ENCODE assay signal across 12 cellular contexts in genomic region chr12:50933459-50934124, GRCh38. TPM values are rescaled to one million over a fixed set of nuclear protein-coding genes. Genes with fewer than 3 reads are reported as not detected.
A peak's percentile ranks its signal among the peaks of the same experiment; 100 is the strongest.
DNase-seq lines count a peak whose midpoint lies in the region; ATAC-seq and TF ChIP-seq lines count a peak whose summit lies in the region.
"Had no signal": no experiment of that assay in that cellular context is flagged by ENCODE, and none has a peak within 500 bp of the region (broad histone marks: within the 10 kb centered on the region; RNA-seq: fewer than 3 reads in every experiment).

No MANE protein-coding gene starts in this region.

- 78 to 97% (median 88%) methylated on average over 2 of the region's 2 CpGs for WGBS in stomach, 5 donors

- intact Hi-C loops in activated B cell treated with CpG ODN at 0.5 μM for 24 hours (cut with micrococcal nuclease) (no loop called here), stomach (cut with DNase I; ENCODE audit: low total_unique reads) (no loop called here)

- peaks cover 64% of the 10 kb centered on the region for H3K4me1 Mint-ChIP-seq in activated B cell treated with CpG ODN at 0.5 μM for 24 hours
- peaks cover 5% of the 10 kb centered on the region for H3K4me1 Mint-ChIP-seq in activated CD8-positive, alpha-beta T cell treated with anti-CD3 and anti-CD28 coated beads, Interleukin-2, amount 10 ng/mL, durations not matched to agents 7 days and 5 days (ENCODE audit: low read depth)

- DNase-seq in KBM-7, result peak; percentile 39
- no peak for DNase-seq in activated B cell treated with CpG ODN at 0.5 μM for 24 hours
- DNase-seq in left lobe of liver (ENCODE audit: low spot score), result no peak
- no peak for DNase-seq in stomach
- no peak for DNase-seq in effector CD4-positive, alpha-beta T cell
- DNase-seq in activated CD8-positive, alpha-beta T cell treated with anti-CD3 and anti-CD28 coated beads, Interleukin-2, amount 10 ng/mL, durations not matched to agents 7 days and 5 days, result no peak
- DNase-seq: EL had no signal

- H3K27me3 ChIP-seq in stomach, result no peaks in the 10 kb centered on the region

- peaks cover 0 to 11% (median 5%) of the 10 kb centered on the region in 4 donors for H3K9me3 ChIP-seq in stomach

- in situ Hi-C loops in KBM-7 (cut with MboI; ENCODE audit: low pct_unique_long_range_greater_than_20kb, low sequenced_read_pairs), result no loop called here

- H3K27ac ChIP-seq in stomach, result peak overlapping the region; percentile 3 to 88 (median 69)

- no peak for TF ChIP-seq POLR2A in stomach (IDR thresholded peaks at IDR 0.05)

- peaks cover 62% of the 10 kb centered on the region for H3K36me3 Mint-ChIP-seq in activated B cell treated with CpG ODN at 0.5 μM for 24 hours (ENCODE audit: low read depth)
- peaks cover 17% of the 10 kb centered on the region for H3K36me3 Mint-ChIP-seq in activated CD8-positive, alpha-beta T cell treated with anti-CD3 and anti-CD28 coated beads, Interleukin-2, amount 10 ng/mL, durations not matched to agents 7 days and 5 days (ENCODE audit: low read depth)

- H3K27me3 Mint-ChIP-seq in activated B cell treated with CpG ODN at 0.5 μM for 24 hours, result no peaks in the 10 kb centered on the region
- peaks cover 2% of the 10 kb centered on the region for H3K27me3 Mint-ChIP-seq in activated CD8-positive, alpha-beta T cell treated with anti-CD3 and anti-CD28 coated beads, Interleukin-2, amount 10 ng/mL, durations not matched to agents 7 days and 5 days (ENCODE audit: low read depth)
- H3K27me3 Mint-ChIP-seq: activated naive CD8-positive, alpha-beta T cell had no signal

- POLR2A ChIA-PET in activated B cell treated with CpG ODN at 0.5 μM for 24 hours (lab: Charles Lee), result no interaction called here
- POLR2A ChIA-PET in activated CD8-positive, alpha-beta T cell treated with anti-CD3 and anti-CD28 coated beads, Interleukin-2, amount 10 ng/mL, durations not matched to agents 7 days and 5 days (lab: Charles Lee), result no interaction called here

- H3K27ac Mint-ChIP-seq in activated B cell treated with CpG ODN at 0.5 μM for 24 hours, result peak overlapping the region; percentile 38
- H3K27ac Mint-ChIP-seq in activated CD8-positive, alpha-beta T cell treated with anti-CD3 and anti-CD28 coated beads, Interleukin-2, amount 10 ng/mL, durations not matched to agents 7 days and 5 days, result no peak overlapping the region
- H3K27ac Mint-ChIP-seq: activated naive CD8-positive, alpha-beta T cell had no signal

- CTCF ChIA-PET in activated B cell treated with CpG ODN at 0.5 μM for 24 hours (lab: Charles Lee), result interaction anchor here (0.9 kb wide), 1 partner anchor 53 kb away, joined by 3 read pairs; no protein-coding TSS in a partner anchor
- CTCF ChIA-PET in activated CD8-positive, alpha-beta T cell treated with anti-CD3 and anti-CD28 coated beads, Interleukin-2, amount 10 ng/mL, durations not matched to agents 7 days and 5 days (lab: Charles Lee), result no interaction called here

- H3K4me3 ChIP-seq in stomach, result no peak overlapping the region

- ATAC-seq in activated B cell treated with CpG ODN at 0.5 μM for 24 hours (ENCODE audit: low read depth), result no peak
- ATAC-seq in left lobe of liver, result peak; percentile 13
- no peak for ATAC-seq in GM21515 (IDR thresholded peaks at IDR 0.05; ENCODE audit: unreplicated experiment)
- ATAC-seq in HG03432 (IDR thresholded peaks at IDR 0.05; ENCODE audit: unreplicated experiment), result no peak
- no peak for ATAC-seq in activated CD8-positive, alpha-beta T cell treated with anti-CD3 and anti-CD28 coated beads, Interleukin-2, amount 10 ng/mL, durations not matched to agents 7 days and 5 days

- H3K9me3 Mint-ChIP-seq in activated B cell treated with CpG ODN at 0.5 μM for 24 hours, result peaks cover 5% of the 10 kb centered on the region
- H3K9me3 Mint-ChIP-seq in activated CD8-positive, alpha-beta T cell treated with anti-CD3 and anti-CD28 coated beads, Interleukin-2, amount 10 ng/mL, durations not matched to agents 7 days and 5 days (ENCODE audit: insufficient read depth), result peaks cover 10% of the 10 kb centered on the region

- peaks cover 12 to 57% (median 42%) of the 10 kb centered on the region in 4 donors for H3K36me3 ChIP-seq in stomach

- no peak for TF ChIP-seq CTCF in activated B cell treated with CpG ODN at 0.5 μM for 24 hours (IDR thresholded peaks at IDR 0.05)
- no peak for TF ChIP-seq CTCF in stomach (IDR thresholded peaks at IDR 0.05)

- no peak overlapping the region for H3K4me3 Mint-ChIP-seq in activated B cell treated with CpG ODN at 0.5 μM for 24 hours
- H3K4me3 Mint-ChIP-seq in activated CD8-positive, alpha-beta T cell treated with anti-CD3 and anti-CD28 coated beads, Interleukin-2, amount 10 ng/mL, durations not matched to agents 7 days and 5 days, result no peak overlapping the region
- H3K4me3 Mint-ChIP-seq: activated naive CD8-positive, alpha-beta T cell had no signal

- TF ChIP-seq EP300 in stomach (IDR thresholded peaks at IDR 0.05), result no peak

- H3K4me1 ChIP-seq in stomach, result peaks cover 62 to 88% (median 74%) of the 10 kb centered on the region in 4 donors

RNA-seq across cellular contexts. Expression of gene HIGD1C, which starts 18.8 kb away (rescaled TPM):
- total RNA-seq in activated B cell treated with CpG ODN at 0.5 μM for 24 hours (not detected in 2 replicates), left lobe of liver (not detected), stomach (not detected)
- not detected for polyA plus RNA-seq in stomach
- total RNA-seq in activated CD8-positive, alpha-beta T cell treated with anti-CD3 and anti-CD28 coated beads, Interleukin-2, amount 10 ng/mL, durations not matched to agents 7 days and 5 days, result not detected
- total RNA-seq: fibroblast of lung, myocyte had no signal
- polyA plus RNA-seq: fibroblast of lung had no signal
